Comparison of ENCODE assay signal across 1 cellular context in genomic region chr9:112170968-112171367, GRCh38.
TF ChIP-seq lines count a peak whose summit lies in the region.

No MANE protein-coding gene starts in this region.

TF ChIP-seq in K562, 482 proteins besides CTCF, POLR2A, EP300 and RAD21 (continued from another document):
- TF ChIP-seq NKRF (IDR thresholded peaks at IDR 0.05; ENCODE audit: borderline replicate concordance): no peak
- TF ChIP-seq ZNF224 (CRISPR knock-in tag; IDR thresholded peaks at IDR 0.05): no peak
- TF ChIP-seq FOXJ2 (tag; IDR thresholded peaks at IDR 0.05): no peak
- TF ChIP-seq RHOXF2B (CRISPR knock-in tag; conservative IDR thresholded peaks at IDR 0.05): no peak
- TF ChIP-seq ZNF263 (CRISPR knock-in tag; IDR thresholded peaks at IDR 0.05; ENCODE audit: borderline replicate concordance): no peak; the same call in 1 of the 2 replicates
- no peak for TF ChIP-seq KAT7 (CRISPR knock-in tag; IDR thresholded peaks at IDR 0.05; ENCODE audit: borderline replicate concordance)
- no peak for TF ChIP-seq NCOR1 (IDR thresholded peaks at IDR 0.05)
- TF ChIP-seq SP1 (CRISPR knock-in tag; IDR thresholded peaks at IDR 0.05): 0 out of 2 replicates have a peak, but pooled peaks have one; percentile 23
- no peak for TF ChIP-seq ESRRA (IDR thresholded peaks at IDR 0.05; ENCODE audit: borderline replicate concordance, low read depth)
- TF ChIP-seq SIN3B (IDR thresholded peaks at IDR 0.05; ENCODE audit: low read depth): no peak
- TF ChIP-seq NONO (IDR thresholded peaks at IDR 0.05; ENCODE audit: low read depth in 2 of 2, low read length in 1 of 2): no peak
- TF ChIP-seq E2F3 (CRISPR knock-in tag; IDR thresholded peaks at IDR 0.05): no peak
- no peak for TF ChIP-seq CHD1 (IDR thresholded peaks at IDR 0.05; ENCODE audit: low read length)
- peak; percentile 28; the same call in 1 of the 2 replicates for TF ChIP-seq SPI1 (IDR thresholded peaks at IDR 0.05; ENCODE audit: borderline replicate concordance, low read depth, low read length)
- no peak for TF ChIP-seq TEAD2 (tag; IDR thresholded peaks at IDR 0.05)
- TF ChIP-seq ZNF830 (CRISPR knock-in tag; IDR thresholded peaks at IDR 0.05): no peak
- no peak for TF ChIP-seq NFXL1 (CRISPR knock-in tag; IDR thresholded peaks at IDR 0.05)
- no peak for TF ChIP-seq BRF2 (IDR thresholded peaks at IDR 0.05; ENCODE audit: borderline replicate concordance, insufficient read depth, insufficient read length)
- no peak for TF ChIP-seq PCBP1 (IDR thresholded peaks at IDR 0.05; ENCODE audit: low read depth, low read length, poor library complexity, severe bottlenecking)
- no peak for TF ChIP-seq FOXJ3 (CRISPR knock-in tag; IDR thresholded peaks at IDR 0.05)
- no peak for TF ChIP-seq MAFG (tag; conservative IDR thresholded peaks at IDR 0.05)
- TF ChIP-seq PBX2 (CRISPR knock-in tag; IDR thresholded peaks at IDR 0.05; ENCODE audit: low read depth): no peak
- 0 out of 2 replicates have a peak, but pooled peaks have one; percentile 15 for TF ChIP-seq PBX2 (tag; conservative IDR thresholded peaks at IDR 0.05; ENCODE audit: low read depth)
- TF ChIP-seq ZBTB8A (IDR thresholded peaks at IDR 0.05; ENCODE audit: partially characterized antibody): no peak
- no peak for TF ChIP-seq TAF7 (tag; IDR thresholded peaks at IDR 0.05)
- no peak for TF ChIP-seq PHF8 (IDR thresholded peaks at IDR 0.05; ENCODE audit: borderline replicate concordance, low read length)
- TF ChIP-seq, protein P1, sequence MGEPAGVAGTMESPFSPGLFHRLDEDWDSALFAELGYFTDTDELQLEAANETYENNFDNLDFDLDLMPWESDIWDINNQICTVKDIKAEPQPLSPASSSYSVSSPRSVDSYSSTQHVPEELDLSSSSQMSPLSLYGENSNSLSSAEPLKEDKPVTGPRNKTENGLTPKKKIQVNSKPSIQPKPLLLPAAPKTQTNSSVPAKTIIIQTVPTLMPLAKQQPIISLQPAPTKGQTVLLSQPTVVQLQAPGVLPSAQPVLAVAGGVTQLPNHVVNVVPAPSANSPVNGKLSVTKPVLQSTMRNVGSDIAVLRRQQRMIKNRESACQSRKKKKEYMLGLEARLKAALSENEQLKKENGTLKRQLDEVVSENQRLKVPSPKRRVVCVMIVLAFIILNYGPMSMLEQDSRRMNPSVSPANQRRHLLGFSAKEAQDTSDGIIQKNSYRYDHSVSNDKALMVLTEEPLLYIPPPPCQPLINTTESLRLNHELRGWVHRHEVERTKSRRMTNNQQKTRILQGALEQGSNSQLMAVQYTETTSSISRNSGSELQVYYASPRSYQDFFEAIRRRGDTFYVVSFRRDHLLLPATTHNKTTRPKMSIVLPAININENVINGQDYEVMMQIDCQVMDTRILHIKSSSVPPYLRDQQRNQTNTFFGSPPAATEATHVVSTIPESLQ (CRISPR knock-in tag; IDR thresholded peaks at IDR 0.05): peak; percentile 88; the same call in 1 of the 2 replicates
